13 cellular contexts compared by ENCODE assay signal in the genomic region with DNA sequence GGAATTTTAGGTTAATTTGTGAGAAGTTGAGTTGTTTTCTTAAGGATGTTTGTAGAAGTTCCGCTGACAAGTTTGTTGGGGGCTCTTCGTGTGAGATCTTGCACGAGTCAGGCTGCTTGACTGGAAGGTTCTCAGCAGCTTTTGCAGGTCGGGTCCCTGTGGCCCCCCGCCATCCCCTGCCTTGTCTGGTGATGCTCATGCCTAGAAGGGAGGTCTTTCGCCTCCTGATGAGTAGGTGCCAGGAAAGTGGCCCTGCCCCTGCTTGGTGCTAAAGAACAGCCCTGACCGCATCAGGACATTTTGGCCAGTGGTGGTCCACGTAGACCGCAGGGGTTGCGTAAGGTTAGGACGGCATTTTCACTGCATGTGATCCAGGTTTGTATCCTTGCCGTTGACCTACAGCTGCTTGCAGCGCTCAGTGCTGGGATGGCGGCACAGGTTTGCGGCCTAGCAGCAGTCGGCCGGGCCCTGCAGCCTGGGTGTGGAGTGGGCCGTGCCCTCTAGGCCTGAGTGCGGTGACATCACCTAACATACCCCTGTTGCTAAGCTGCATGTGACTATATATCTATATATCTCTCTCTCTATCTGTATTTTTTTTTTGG.
DNase-seq lines count a peak whose midpoint lies in the region; ATAC-seq and TF ChIP-seq lines count a peak whose summit lies in the region.
"Had no signal": no experiment of that assay in that cellular context is flagged by ENCODE, and none has a peak within 500 bp of the region (broad histone marks: within the 10 kb centered on the region; RNA-seq: fewer than 3 reads in every experiment).

No MANE protein-coding gene starts in this region.

- H3K4me1 ChIP-seq in PC-3 (ENCODE audit: insufficient read depth, low read length) (peaks cover 18% of the 10 kb centered on the region), gastroesophageal sphincter (peaks cover 0 to 22% (median 5%) of the 10 kb centered on the region in 3 donors), sigmoid colon (peaks cover 0 to 34% (median 21%) of the 10 kb centered on the region in 4 donors)

- H3K27ac ChIP-seq in AG04450 (ENCODE audit: low read depth, low read length), result peak overlapping the region; percentile 22
- 0 out of 2 replicates have a peak overlapping the region, but pooled peaks have one; percentile 38 for H3K27ac ChIP-seq in PC-3 (ENCODE audit: low read length)
- peak overlapping the region in 3 of 4 donors; percentile 24 to 53 (median 50) for H3K27ac ChIP-seq in gastroesophageal sphincter
- H3K27ac ChIP-seq in sigmoid colon, result peak overlapping the region; percentile 16 to 64 (median 37)

- peaks cover 28% of the 10 kb centered on the region; the same call in 1 of the 2 replicates for H3K79me2 ChIP-seq in PC-3 (ENCODE audit: low read length)

- H3K4me3 ChIP-seq in AG04450 (ENCODE audit: low read depth, low read length) (no peak overlapping the region), PC-3 (ENCODE audit: low read length) (no peak overlapping the region), gastroesophageal sphincter (no peak overlapping the region), sigmoid colon (no peak overlapping the region), H7 (ENCODE audit: insufficient read depth, low read depth, low read length) (no peak overlapping the region)
- H3K4me3 ChIP-seq: thyroid gland had no signal

- TF ChIP-seq CTCF in AG04450 (IDR thresholded peaks at IDR 0.05; ENCODE audit: low read depth, low read length) (no peak), PC-3 (conservative IDR thresholded peaks at IDR 0.05; ENCODE audit: low read depth, low read length) (no peak), gastroesophageal sphincter (IDR thresholded peaks at IDR 0.05) (no peak), sigmoid colon (IDR thresholded peaks at IDR 0.05) (no peak)

- TF ChIP-seq POLR2A in gastroesophageal sphincter (IDR thresholded peaks at IDR 0.05), result no peak
- TF ChIP-seq POLR2A in sigmoid colon (IDR thresholded peaks at IDR 0.05), result no peak

- 91% methylated on average over 6 of the region's 19 CpGs; no CpG with 5 or more reads in 1 of the 2 donors for WGBS in gastroesophageal sphincter (ENCODE audit: low coverage in 1 of 2), 2 donors
- 90 to 95% methylated on average over 19 of the region's 19 CpGs for whole genome bisulfite sequencing in sigmoid colon, 2 donors

- no peak overlapping the region for H3K4me2 ChIP-seq in PC-3 (ENCODE audit: low read length)

- ATAC-seq in PC-3, result no peak
- ATAC-seq in gastroesophageal sphincter, result no peak
- ATAC-seq: activated T-cell treated with anti-CD3 and anti-CD28 coated beads, Interleukin-2, amount 50 U/mL, for 72 hours; naive thymus-derived CD4-positive, alpha-beta T cell had no signal

- H3F3A ChIP-seq in PC-3 (ENCODE audit: low read length, unreplicated experiment), result no peaks in the 10 kb centered on the region

- BruUV-seq in PC-3 (replicated peaks; lab: Mats Ljungman, UMichigan), result no TSS peak

- H3K27me3 ChIP-seq in AG04450 (ENCODE audit: control insufficient read depth, insufficient read depth, low read length), result no peaks in the 10 kb centered on the region
- no peaks in the 10 kb centered on the region for H3K27me3 ChIP-seq in PC-3 (ENCODE audit: low read length)
- no peaks in the 10 kb centered on the region for H3K27me3 ChIP-seq in gastroesophageal sphincter
- no peaks in the 10 kb centered on the region for H3K27me3 ChIP-seq in sigmoid colon
- no peaks in the 10 kb centered on the region for H3K27me3 ChIP-seq in H7 (ENCODE audit: control insufficient read depth, insufficient read depth, low read length)
- H3K27me3 ChIP-seq: thyroid gland had no signal

- POLR2A ChIA-PET in AG04450 (lab: Yijun Ruan, JAX) (no interaction called here), PC-3 (lab: Charles Lee; ENCODE audit: unreplicated experiment) (no interaction called here)

- no peak for DNase-seq in AG04450 (ENCODE audit: low read depth, low spot score)
- DNase-seq in PC-3, result no peak
- DNase-seq in sigmoid colon, result peak; percentile 58
- DNase-seq in H7, result no peak
- DNase-seq in inferior parietal cortex (ENCODE audit: extremely low spot score), result no peak
- DNase-seq in GM19240 (ENCODE audit: insufficient read length, low spot score), result no peak
- no peak for DNase-seq in germinal center (ENCODE audit: low spot score)
- DNase-seq: activated T-cell treated with anti-CD3 and anti-CD28 coated beads, Interleukin-2, amount 50 U/mL, for 72 hours; MM.1S; naive thymus-derived CD4-positive, alpha-beta T cell; NCI-H2227 treated with DMSO at 0.1 percent for 48 hours had no signal

- H3K36me3 ChIP-seq in PC-3 (ENCODE audit: low read depth, low read length) (peaks cover 10% of the 10 kb centered on the region; the same call in 1 of the 2 replicates), gastroesophageal sphincter (peaks cover 0 to 71% of the 10 kb centered on the region in 2 donors), sigmoid colon (peaks cover 0 to 38% (median 5%) of the 10 kb centered on the region in 4 donors), H7 (replicated peaks; ENCODE audit: control insufficient read depth, insufficient read depth, low read length) (peaks cover 16% of the 10 kb centered on the region)
- H3K36me3 ChIP-seq: thyroid gland had no signal

- no peaks in the 10 kb centered on the region for H3K9me2 ChIP-seq in PC-3 (replicated peaks; ENCODE audit: low read length)

- no peak overlapping the region for H3K9ac ChIP-seq in PC-3 (ENCODE audit: low read length)

- H4K20me1 ChIP-seq in PC-3 (ENCODE audit: low read length), result peaks cover 3% of the 10 kb centered on the region; the same call in 1 of the 2 replicates

- TF ChIP-seq EP300 in gastroesophageal sphincter (IDR thresholded peaks at IDR 0.05), result no peak
- TF ChIP-seq EP300 in sigmoid colon (IDR thresholded peaks at IDR 0.05), result no peak

- intact Hi-C loops in PC-3 (cut with micrococcal nuclease) (no loop called here), sigmoid colon (cut with DNase I) (no loop called here)

- H3K9me3 ChIP-seq in AG04450 (ENCODE audit: control insufficient read depth, insufficient read depth, low read length), result peaks cover 5% of the 10 kb centered on the region; the same call in 1 of the 2 replicates
- H3K9me3 ChIP-seq in PC-3 (ENCODE audit: low read length), result no peaks in the 10 kb centered on the region
- H3K9me3 ChIP-seq in gastroesophageal sphincter, result no peaks in the 10 kb centered on the region
- H3K9me3 ChIP-seq in sigmoid colon, result no peaks in the 10 kb centered on the region
- H3K9me3 ChIP-seq: thyroid gland had no signal

- CTCF ChIA-PET in AG04450 (lab: Charles Lee) (interaction anchor here (1.2 to 2.4 kb wide), 2 partner anchors 12 to 61 kb away, joined by 3 to 14 read pairs; no protein-coding TSS in a partner anchor), PC-3 (lab: Charles Lee) (no interaction called here)

- H2AFZ ChIP-seq in PC-3 (ENCODE audit: low read length), result no peak overlapping the region
